Comparison of ENCODE assay signal across 9 cellular contexts in the genomic region with DNA sequence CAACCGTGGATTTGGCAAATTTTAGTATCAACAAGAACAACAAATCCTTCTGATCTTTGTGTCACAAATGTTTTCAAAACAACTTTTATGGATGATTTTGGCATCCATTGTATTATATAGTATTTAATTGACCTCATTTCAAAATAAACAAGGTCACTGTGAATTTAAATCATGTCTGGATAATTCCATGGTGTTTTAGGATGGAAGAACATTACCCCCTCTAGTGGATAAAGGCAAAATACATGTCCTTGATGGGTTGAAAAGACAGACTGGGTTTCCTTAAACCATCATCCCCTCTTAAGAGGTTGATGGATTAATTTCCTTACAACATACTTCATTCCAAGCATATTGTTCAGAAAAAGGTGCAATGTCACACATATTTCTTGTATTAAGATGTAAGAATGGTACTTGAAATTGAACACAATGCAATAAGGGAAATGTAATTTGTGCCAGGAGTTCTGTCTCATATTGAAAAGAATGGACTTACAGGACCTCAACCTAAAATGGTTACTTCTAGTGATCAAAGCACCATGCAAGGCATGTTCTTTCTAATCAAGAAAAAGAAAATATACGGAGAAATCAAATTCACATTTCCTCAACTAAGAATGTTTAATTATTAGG.
DNase-seq lines count a peak whose midpoint lies in the region; ATAC-seq and TF ChIP-seq lines count a peak whose summit lies in the region.
"Had no signal": no experiment of that assay in that cellular context is flagged by ENCODE, and none has a peak within 500 bp of the region (broad histone marks: within the 10 kb centered on the region; RNA-seq: fewer than 3 reads in every experiment).

No MANE protein-coding gene starts in this region.

- 48% methylated on average over 2 of the region's 2 CpGs for WGBS in GM23248 (ENCODE audit: low coverage in 1 of 2, low lambda C conversion rate in 2 of 2, missing lambda C conversion rate in 2 of 2), 2 experiments

- H3K9me3 ChIP-seq in GM23248 (ENCODE audit: low read depth) = no peaks in the 10 kb centered on the region

- DNase-seq in A172 (ENCODE audit: low spot score) = peak; percentile 34
- peak; percentile 46 for DNase-seq in GM23248
- peak; percentile 25 for DNase-seq in NCI-H460 (ENCODE audit: extremely low read depth, low read depth)
- DNase-seq in chondrocyte (ENCODE audit: low spot score) = no peak
- peak; percentile 53 for DNase-seq in myocyte (ENCODE audit: low read depth)
- no peak for DNase-seq in NK-92 (lab: John Stamatoyannopoulos, UW; ENCODE audit: unreplicated experiment)

- peak; percentile 94 for TF ChIP-seq CTCF in chondrocyte (IDR thresholded peaks at IDR 0.05)

- H3K9me3 Mint-ChIP-seq in chondrocyte (ENCODE audit: low read depth) = no peaks in the 10 kb centered on the region
- H3K9me3 Mint-ChIP-seq: activated naive CD4-positive, alpha-beta T cell treated with anti-CD3 and anti-CD28 coated beads, Interleukin-2, amount 50 U/mL, for 24 hours had no signal

- no peaks in the 10 kb centered on the region for H3K36me3 Mint-ChIP-seq in chondrocyte (ENCODE audit: low read depth)
- H3K36me3 Mint-ChIP-seq: activated naive CD4-positive, alpha-beta T cell treated with anti-CD3 and anti-CD28 coated beads, Interleukin-2, amount 50 U/mL, for 24 hours had no signal

- H3K4me1 ChIP-seq in GM23248 (ENCODE audit: insufficient read depth) = peaks cover 10% of the 10 kb centered on the region; the same call in 1 of the 2 replicates

- no peak overlapping the region for H3K4me2 ChIP-seq in GM23248 (ENCODE audit: unreplicated experiment)

- ATAC-seq in HG03442 (IDR thresholded peaks at IDR 0.05; ENCODE audit: unreplicated experiment) (no peak), GM18868 (IDR thresholded peaks at IDR 0.05; ENCODE audit: unreplicated experiment) (no peak)

- H3K36me3 ChIP-seq in GM23248 (ENCODE audit: low read depth) = no peaks in the 10 kb centered on the region

- H4K20me1 ChIP-seq in GM23248 (ENCODE audit: insufficient read depth) = no peaks in the 10 kb centered on the region

- no peaks in the 10 kb centered on the region for H3K27me3 Mint-ChIP-seq in chondrocyte (ENCODE audit: low read depth)
- H3K27me3 Mint-ChIP-seq: activated naive CD4-positive, alpha-beta T cell treated with anti-CD3 and anti-CD28 coated beads, Interleukin-2, amount 50 U/mL, for 24 hours had no signal

- no peak overlapping the region for H3K4me3 Mint-ChIP-seq in chondrocyte (ENCODE audit: unreplicated experiment)
- H3K4me3 Mint-ChIP-seq: activated naive CD4-positive, alpha-beta T cell treated with anti-CD3 and anti-CD28 coated beads, Interleukin-2, amount 50 U/mL, for 24 hours had no signal

- H3F3A ChIP-seq in GM23248 (ENCODE audit: insufficient read depth) = no peaks in the 10 kb centered on the region; the same call in 1 of the 2 replicates

- no peak overlapping the region for H2AFZ ChIP-seq in GM23248

- H3K27ac ChIP-seq in GM23248 = no peak overlapping the region

- H3K79me2 ChIP-seq in GM23248 (ENCODE audit: insufficient read depth) = no peaks in the 10 kb centered on the region

- in situ Hi-C loops in GM23248 (cut with MboI) = no loop called here

- no peaks in the 10 kb centered on the region for H3K9me2 ChIP-seq in GM23248 (ENCODE audit: insufficient read depth)

- H3K9ac ChIP-seq in GM23248 = no peak overlapping the region

- H3K4me3 ChIP-seq in GM23248 = no peak overlapping the region

- H3K27ac Mint-ChIP-seq in chondrocyte (ENCODE audit: unreplicated experiment) = no peak overlapping the region
- H3K27ac Mint-ChIP-seq: activated naive CD4-positive, alpha-beta T cell treated with anti-CD3 and anti-CD28 coated beads, Interleukin-2, amount 50 U/mL, for 24 hours had no signal

- 0 out of 2 replicates have a peak, but pooled peaks cover 11% of the 10 kb centered on the region for H3K27me3 ChIP-seq in GM23248 (replicated peaks; ENCODE audit: insufficient read depth)

- peaks cover 6% of the 10 kb centered on the region for H3K4me1 Mint-ChIP-seq in chondrocyte (ENCODE audit: low read depth)
- H3K4me1 Mint-ChIP-seq: activated naive CD4-positive, alpha-beta T cell treated with anti-CD3 and anti-CD28 coated beads, Interleukin-2, amount 50 U/mL, for 24 hours had no signal

Comparison
In these comparisons a context has a peak if more than half of its experiments do, and no peak if none do; other contexts are left out.
1. DNase-seq: peak in A172 (single experiment), GM23248 (single experiment), NCI-H460 (single experiment) and myocyte (single experiment); none in chondrocyte (single experiment) and NK-92 (single experiment).